8 cellular contexts compared by ENCODE assay signal in the genomic region with DNA sequence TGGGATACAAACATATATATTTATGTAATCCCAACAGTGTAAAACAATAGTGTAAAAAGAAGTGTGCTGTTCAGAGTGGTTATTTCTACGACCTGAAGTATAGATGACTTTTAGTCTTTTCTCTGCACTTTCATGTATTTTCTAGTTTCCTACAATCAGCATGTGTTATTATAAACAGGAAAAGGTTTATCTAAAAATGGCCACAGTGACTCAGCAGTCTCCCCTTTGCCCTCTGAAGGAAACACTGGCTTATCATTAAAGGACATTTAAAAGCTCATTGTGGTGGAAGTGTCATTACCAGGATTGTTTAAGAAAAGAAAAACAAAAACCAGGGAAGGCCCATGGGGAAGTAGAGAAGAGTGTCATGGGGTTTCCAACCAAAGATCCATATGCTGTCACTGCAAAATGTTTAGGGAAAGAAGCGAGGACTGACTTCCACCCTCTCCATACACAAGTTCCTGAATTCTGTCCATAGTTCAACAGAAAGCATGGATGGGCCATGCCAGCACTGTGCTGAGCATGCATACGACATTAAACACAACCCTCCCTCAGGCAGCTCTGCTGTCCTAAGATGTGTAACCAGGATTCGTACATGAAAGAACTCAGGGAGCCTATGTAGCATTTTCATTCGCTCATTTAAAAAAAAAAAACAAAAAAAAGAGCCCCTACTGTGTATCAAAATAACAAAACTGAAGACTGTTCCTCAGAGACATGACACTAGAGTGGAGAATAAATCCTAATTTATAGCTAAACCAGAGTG. TPM values are rescaled to one million over a fixed set of nuclear protein-coding genes. Genes with fewer than 3 reads are reported as not detected.
DNase-seq lines count a peak whose midpoint lies in the region; ATAC-seq and TF ChIP-seq lines count a peak whose summit lies in the region.

No MANE protein-coding gene starts in this region.

- peak; percentile 63 for ATAC-seq in body of pancreas

- DNase-seq in NOMO-1 treated with DMSO at 0.1 percent for 48 hours (lab: John Stamatoyannopoulos, UW; ENCODE audit: unreplicated experiment): peak; percentile 11
- no peak for DNase-seq in NOMO-1 treated with dmso at 0.1 percent for 144 hours (lab: John Stamatoyannopoulos, UW; ENCODE audit: unreplicated experiment)
- DNase-seq in body of pancreas: no peak
- DNase-seq in NCI-H1417 (lab: John Stamatoyannopoulos, UW): no peak
- DNase-seq in SJCRH30: no peak
- DNase-seq in activated T-cell treated with anti-CD3 and anti-CD28 coated beads, Interleukin-2, amount 50 U/mL, for 48 hours: no peak

- H3K27ac ChIP-seq in HUES48 (ENCODE audit: low read depth, low read length): peak overlapping the region; percentile 51
- H3K27ac ChIP-seq in body of pancreas: peak overlapping the region in 3 of 4 donors; percentile 17 to 66 (median 62)
- H3K27ac ChIP-seq in mesodermal cell (ENCODE audit: low read depth, low read length, severe bottlenecking): peak overlapping the region; percentile 92
- no peak overlapping the region; the same call in 1 of the 2 replicates for H3K27ac ChIP-seq in SJCRH30

- H3K36me3 ChIP-seq in HUES48 (ENCODE audit: control insufficient read depth, insufficient read depth, low read length): peaks cover 11% of the 10 kb centered on the region; the same call in 1 of the 2 replicates
- H3K36me3 ChIP-seq in body of pancreas (replicated peaks in 1 of 2; ENCODE audit: insufficient read depth in 1 of 2, low read depth in 2 of 2): no peaks in the 10 kb centered on the region
- H3K36me3 ChIP-seq in mesodermal cell (ENCODE audit: control insufficient read depth, insufficient read depth, low read length): peaks cover 31% of the 10 kb centered on the region
- peaks cover 5% of the 10 kb centered on the region; the same call in 1 of the 2 replicates for H3K36me3 ChIP-seq in SJCRH30

- 74 to 88% methylated on average over 5 of the region's 5 CpGs for WGBS in body of pancreas, 2 donors
- 72 to 93% methylated on average over 2 to 3 of the region's 5 CpGs for WGBS in mesodermal cell (ENCODE audit: insufficient coverage in 2 of 2), 2 experiments

- no peaks in the 10 kb centered on the region for H3K27me3 ChIP-seq in HUES48 (ENCODE audit: control insufficient read depth, insufficient read depth, low read length)
- H3K27me3 ChIP-seq in body of pancreas: no peaks in the 10 kb centered on the region
- H3K27me3 ChIP-seq in SJCRH30: no peaks in the 10 kb centered on the region

- H3K9me3 ChIP-seq in HUES48 (ENCODE audit: control insufficient read depth, insufficient read depth, low read length): peaks cover 19% of the 10 kb centered on the region; the same call in 1 of the 2 replicates
- H3K9me3 ChIP-seq in body of pancreas: no peaks in the 10 kb centered on the region
- peaks cover 20% of the 10 kb centered on the region for H3K9me3 ChIP-seq in mesodermal cell (ENCODE audit: control insufficient read depth, low read length)
- H3K9me3 ChIP-seq in SJCRH30 (replicated peaks): peaks cover 7% of the 10 kb centered on the region

- no peak for TF ChIP-seq POLR2A in body of pancreas (IDR thresholded peaks at IDR 0.05)

- H3K4me3 ChIP-seq in HUES48 (ENCODE audit: low read depth, low read length) (no peak overlapping the region), body of pancreas (no peak overlapping the region), mesodermal cell (ENCODE audit: extremely low read depth, insufficient read depth, low read length, poor library complexity, severe bottlenecking) (no peak overlapping the region), SJCRH30 (no peak overlapping the region)

- no peak for TF ChIP-seq CTCF in body of pancreas (IDR thresholded peaks at IDR 0.05)

- intact Hi-C loops in body of pancreas (cut with DNase I): loop anchor here (10.0 kb wide), 1 partner anchor 165 kb away; no protein-coding TSS in a partner anchor

- H3K4me1 ChIP-seq in HUES48 (ENCODE audit: control insufficient read depth, insufficient read depth, low read length): peaks cover 12% of the 10 kb centered on the region
- peaks cover 23% of the 10 kb centered on the region for H3K4me1 ChIP-seq in body of pancreas
- peaks cover 26% of the 10 kb centered on the region for H3K4me1 ChIP-seq in mesodermal cell (ENCODE audit: control insufficient read depth, insufficient read depth, low read length, poor library complexity, severe bottlenecking)
- H3K4me1 ChIP-seq in SJCRH30: peaks cover 11% of the 10 kb centered on the region

- no peak overlapping the region for H3K9ac ChIP-seq in HUES48 (ENCODE audit: low read depth, low read length)

RNA-seq across cellular contexts. Expression of a gene that starts 10.2 kb away (rescaled TPM):
- 10 to 100 TPM; 32.9 to 40.5 TPM for total RNA-seq in body of pancreas
- polyA plus RNA-seq in mesodermal cell (2013, experiment 1 of 2): 33.4 TPM
- polyA plus RNA-seq in mesodermal cell (2013, experiment 2 of 2): 35.1 TPM
- 57.5 and 61.7 TPM in 2 replicates for total RNA-seq in SJCRH30 (2014; rRNA removed; shearing (Covaris generic))

RNA-seq across cellular contexts. Expression of a gene that starts 12.4 kb away (rescaled TPM):
- 1 to 10 TPM; 4.0 to 9.6 TPM for total RNA-seq in body of pancreas
- polyA plus RNA-seq in mesodermal cell (2013, experiment 1 of 2): not detected
- not detected for polyA plus RNA-seq in mesodermal cell (2013, experiment 2 of 2)
- total RNA-seq in SJCRH30 (2014; rRNA removed; shearing (Covaris generic)): 0.12 TPM in 1 of 2 replicates, not detected in the other

RNA-seq across cellular contexts. Expression of a gene that starts 51.0 kb away (rescaled TPM):
- 10 to 100 TPM; 28.0 to 32.4 TPM for total RNA-seq in body of pancreas
- polyA plus RNA-seq in mesodermal cell (2013, experiment 1 of 2): 12.4 TPM
- polyA plus RNA-seq in mesodermal cell (2013, experiment 2 of 2): 8.1 TPM
- total RNA-seq in SJCRH30 (2014; rRNA removed; shearing (Covaris generic)): 12.1 and 14.6 TPM in 2 replicates
